ENCODE assay signal across 1 cellular context in genomic region chr11:60905551-60906113, GRCh38.
A peak's percentile ranks its signal among the peaks of the same experiment; 100 is the strongest.
TF ChIP-seq lines count a peak whose summit lies in the region.

No MANE protein-coding gene starts in this region.

TF ChIP-seq in IMR-90, 13 proteins besides CTCF, POLR2A, EP300 and RAD21:
- no peak for TF ChIP-seq CHD1 (IDR thresholded peaks at IDR 0.05; ENCODE audit: low read depth, low read length)
- TF ChIP-seq NFE2L2 (IDR thresholded peaks at IDR 0.05; ENCODE audit: low read depth, low read length), result no peak
- TF ChIP-seq USF2 (IDR thresholded peaks at IDR 0.05; ENCODE audit: low read depth, low read length), result peak; percentile 48; the same call in 1 of the 2 replicates
- TF ChIP-seq BHLHE40 (IDR thresholded peaks at IDR 0.05; ENCODE audit: low read depth, low read length), result no peak
- TF ChIP-seq RCOR1 (IDR thresholded peaks at IDR 0.05; ENCODE audit: insufficient replicate concordance, low read length), result no peak
- no peak for TF ChIP-seq RFX5 (IDR thresholded peaks at IDR 0.05; ENCODE audit: low read depth, low read length)
- no peak for TF ChIP-seq CEBPB (IDR thresholded peaks at IDR 0.05; ENCODE audit: low read depth, low read length)
TF ChIP-seq in IMR-90: peak in this region for 1.
